Comparison of ENCODE assay signal across 24 cellular contexts in genomic region chr1:219539645-219540254, GRCh38.
"Had no signal": no experiment of that assay in that cellular context is flagged by ENCODE, and none has a peak within 500 bp of the region (broad histone marks: within the 10 kb centered on the region; RNA-seq: fewer than 3 reads in every experiment).

No MANE protein-coding gene starts in this region.

- H3K36me3 ChIP-seq: ascending aorta had no signal

- FAIRE-seq: bronchial epithelial cell had no signal

- H3K27me3 Mint-ChIP-seq: activated naive CD8-positive, alpha-beta T cell treated with anti-CD3 and anti-CD28 coated beads, Interleukin-2, amount 50 U/mL, for 24 hours had no signal

- ATAC-seq: activated naive CD4-positive, alpha-beta T cell treated with anti-CD3 and anti-CD28 coated beads, Interleukin-2, amount 50 U/mL, for 72 hours; activated naive CD8-positive, alpha-beta T cell treated with anti-CD3 and anti-CD28 coated beads, Interleukin-2, amount 50 U/mL, for 24 hours; activated T-cell treated with anti-CD3 and anti-CD28 coated beads, Interleukin-2, amount 50 U/mL, for 4 hours; body of pancreas; WTC11 had no signal

- H3K4me2 ChIP-seq: PC-9 had no signal

- H3K4me3 ChIP-seq: ascending aorta, body of pancreas, PC-9 had no signal

- H3K4me1 ChIP-seq: ascending aorta, body of pancreas had no signal

- H3K9me3 Mint-ChIP-seq: activated T-cell treated with anti-CD3 and anti-CD28 coated beads, Interleukin-2, amount 50 U/mL, for 4 hours; T-helper 1 cell treated with Interleukin-12 subunit alpha and Interleukin-12 subunit beta and Interleukin-4 antibody, amounts not matched to agents 30 μg/mL and 1 μg/mL, for 36 hours had no signal

- H3K36me3 Mint-ChIP-seq: activated naive CD4-positive, alpha-beta T cell treated with anti-CD3 and anti-CD28 coated beads, Interleukin-2, amount 50 U/mL, for 72 hours had no signal

- H3K27ac Mint-ChIP-seq: activated naive CD4-positive, alpha-beta T cell treated with anti-CD3 and anti-CD28 coated beads, Interleukin-2, amount 50 U/mL, for 72 hours; activated naive CD8-positive, alpha-beta T cell treated with anti-CD3 and anti-CD28 coated beads, Interleukin-2, amount 50 U/mL, for 24 hours; T-helper 1 cell treated with Interleukin-12 subunit alpha and Interleukin-12 subunit beta and Interleukin-4 antibody, amounts not matched to agents 30 μg/mL and 1 μg/mL, for 36 hours; WTC11 had no signal

- H3K9me3 ChIP-seq: ascending aorta, body of pancreas had no signal

- H3K4me1 Mint-ChIP-seq: activated naive CD8-positive, alpha-beta T cell treated with anti-CD3 and anti-CD28 coated beads, Interleukin-2, amount 50 U/mL, for 24 hours had no signal

- H3K27me3 ChIP-seq: ascending aorta, body of pancreas had no signal

- H3K4me3 Mint-ChIP-seq: activated naive CD8-positive, alpha-beta T cell treated with anti-CD3 and anti-CD28 coated beads, Interleukin-2, amount 50 U/mL, for 24 hours; activated T-cell treated with anti-CD3 and anti-CD28 coated beads, Interleukin-2, amount 50 U/mL, for 4 hours; T-helper 1 cell treated with Interleukin-12 subunit alpha and Interleukin-12 subunit beta and Interleukin-4 antibody, amounts not matched to agents 30 μg/mL and 1 μg/mL, for 36 hours; WTC11 had no signal

- DNase-seq: activated CD4-positive, alpha-beta T cell treated with anti-CD3 and anti-CD28 coated beads for 48 hours; activated CD4-positive, alpha-beta T cell treated with anti-CD3 and anti-CD28 coated beads, Interleukin-2, amount 50 U/mL, for 4 hours; activated CD4-positive, CD25-positive, alpha-beta regulatory T cell treated with anti-CD3 and anti-CD28 coated beads, Interleukin-2, amount 50 U/mL, for 72 hours; activated effector memory CD4-positive, alpha-beta T cell treated with anti-CD3 and anti-CD28 coated beads, Interleukin-2, amount 50 U/mL, for 16 hours; activated naive CD4-positive, alpha-beta T cell treated with Interleukin-2 at 50 U/mL for 16 hours; activated naive CD8-positive, alpha-beta T cell treated with anti-CD3 and anti-CD28 coated beads, Interleukin-2, amount 50 U/mL, for 24 hours; activated T-cell treated with anti-CD3 and anti-CD28 coated beads, Interleukin-2, amount 50 U/mL, for 4 hours; amniotic stem cell; body of pancreas; central memory CD4-positive, alpha-beta T cell; NCI-H1092; NCI-H1417; NCI-H1694; NCI-H2029; NCI-H2107; NCI-H345; NCI-H524; PC-9; SHP77 treated with DMSO at 0.1 percent for 48 hours had no signal

- H2AFZ ChIP-seq: PC-9 had no signal

- H3K27ac ChIP-seq: ascending aorta, body of pancreas, PC-9 had no signal
